8 cellular contexts compared by ENCODE assay signal in genomic region chr20:5918856-5919633, GRCh38. TPM values are rescaled to one million over a fixed set of nuclear protein-coding genes. Genes with fewer than 3 reads are reported as not detected.
DNase-seq lines count a peak whose midpoint lies in the region; ATAC-seq and TF ChIP-seq lines count a peak whose summit lies in the region.

No MANE protein-coding gene starts in this region.

- ATAC-seq in GM21423 (IDR thresholded peaks at IDR 0.05; ENCODE audit: unreplicated experiment) (peak; percentile 60), GM21390 (IDR thresholded peaks at IDR 0.05; ENCODE audit: unreplicated experiment) (no peak)

- no peaks in the 10 kb centered on the region for H3K79me2 ChIP-seq in ACC112 (ENCODE audit: control insufficient read depth, insufficient read depth, low read length, unreplicated experiment)

- peak overlapping the region; percentile 60 for H3K4me3 ChIP-seq in ACC112 (ENCODE audit: low read depth, low read length)
- H3K4me3 ChIP-seq in SJSA1 = no peak overlapping the region
- H3K4me3 ChIP-seq in fibroblast of mammary gland (ENCODE audit: control insufficient read depth, low read depth, low read length) = no peak overlapping the region

- DNase-seq in SJSA1 (ENCODE audit: low read depth in 1 of 2, low spot score in 2 of 2) (peak in 1 of 2 experiments; percentile 18), fibroblast of mammary gland (ENCODE audit: low read depth) (peak; percentile 45), NCI-H524 (lab: John Stamatoyannopoulos, UW) (no peak), SKM-1 (lab: John Stamatoyannopoulos, UW; ENCODE audit: unreplicated experiment) (no peak), amygdala (lab: John Stamatoyannopoulos, UW) (no peak)

- H2AFZ ChIP-seq in ACC112 (ENCODE audit: low read length, unreplicated experiment) = no peak overlapping the region

- TF ChIP-seq CTCF in fibroblast of mammary gland (conservative IDR thresholded peaks at IDR 0.05; ENCODE audit: control insufficient read depth, insufficient read depth, low read depth, low read length) = no peak

- H3K4me1 ChIP-seq in ACC112 (ENCODE audit: control insufficient read depth, insufficient read depth, low read length, unreplicated experiment) (peaks cover 19% of the 10 kb centered on the region), SJSA1 (replicated peaks) (peaks cover 15% of the 10 kb centered on the region)

- H3K27me3 ChIP-seq in ACC112 (ENCODE audit: insufficient read depth, low read length) = peaks cover 19% of the 10 kb centered on the region
- H3K27me3 ChIP-seq in SJSA1 (replicated peaks) = no peaks in the 10 kb centered on the region; the same call in 1 of the 2 replicates

- H3K9me3 ChIP-seq in SJSA1 (replicated peaks) = no peaks in the 10 kb centered on the region

- H3K36me3 ChIP-seq in ACC112 (ENCODE audit: insufficient read depth, low read length) (no peaks in the 10 kb centered on the region), SJSA1 (no peaks in the 10 kb centered on the region)

- H3K27ac ChIP-seq in ACC112 (ENCODE audit: low read depth, low read length) = peak overlapping the region; percentile 81
- peak overlapping the region; percentile 38; the same call in 1 of the 2 replicates for H3K27ac ChIP-seq in SJSA1

RNA-seq across cellular contexts. Expression of gene CHGB, which starts 7.7 kb away (rescaled TPM):
- not detected in 2 replicates for total RNA-seq in SJSA1 (2014; rRNA removed; shearing (Covaris generic))

RNA-seq across cellular contexts. Expression of gene TRMT6, which starts 31.3 kb away (rescaled TPM):
- total RNA-seq in SJSA1 (2014; rRNA removed; shearing (Covaris generic)) = 18.5 and 18.9 TPM in 2 replicates

RNA-seq across cellular contexts. Expression of gene MCM8, which starts 31.4 kb away (rescaled TPM):
- total RNA-seq in SJSA1 (2014; rRNA removed; shearing (Covaris generic)) = 38.3 and 38.9 TPM in 2 replicates
